In the genomic region with DNA sequence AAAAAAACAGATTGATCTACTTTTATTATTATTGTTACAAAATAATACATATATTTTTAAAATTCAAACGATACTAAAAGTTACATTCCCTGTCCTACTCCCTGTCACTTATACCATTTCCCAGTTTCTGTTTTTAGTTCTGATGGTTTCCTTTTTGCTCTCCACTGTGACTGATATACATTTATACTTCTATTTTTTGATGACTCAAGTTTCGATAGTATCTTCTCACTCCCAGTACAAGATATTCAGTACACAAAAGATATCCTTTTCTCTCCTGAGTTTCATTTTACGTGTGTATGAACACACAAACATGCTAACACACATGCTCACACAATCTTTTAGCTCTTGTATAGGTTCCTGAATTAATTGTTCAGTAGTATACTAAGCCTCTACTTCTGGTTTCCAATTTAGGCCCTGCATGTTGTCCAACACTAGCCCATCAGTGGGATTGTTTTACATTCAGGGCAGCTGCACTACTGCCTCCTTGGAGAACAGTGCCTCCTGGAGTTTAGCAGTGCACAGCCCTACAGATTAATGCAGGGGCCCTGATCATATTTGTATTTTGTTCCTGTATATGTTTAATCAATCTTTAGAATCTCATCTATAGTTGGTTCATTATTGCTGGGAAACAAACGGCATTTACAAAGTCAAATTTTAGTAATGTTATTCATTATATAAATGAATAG, we compare ENCODE assay signal across 12 cellular contexts.
DNase-seq lines count a peak whose midpoint lies in the region; ATAC-seq and TF ChIP-seq lines count a peak whose summit lies in the region.
"Had no signal": no experiment of that assay in that cellular context is flagged by ENCODE, and none has a peak within 500 bp of the region (broad histone marks: within the 10 kb centered on the region; RNA-seq: fewer than 3 reads in every experiment).

No MANE protein-coding gene starts in this region.

- no peaks in the 10 kb centered on the region for H3K36me3 Mint-ChIP-seq in activated CD4-positive, alpha-beta memory T cell treated with anti-CD3 and anti-CD28 coated beads for 36 hours
- H3K36me3 Mint-ChIP-seq: naive thymus-derived CD4-positive, alpha-beta T cell had no signal

- H3K79me2 ChIP-seq in HCT116 (ENCODE audit: insufficient read depth, low read length): no peaks in the 10 kb centered on the region

- peaks cover 11% of the 10 kb centered on the region for H3K27me3 Mint-ChIP-seq in activated CD4-positive, alpha-beta memory T cell treated with anti-CD3 and anti-CD28 coated beads for 36 hours

- no peak overlapping the region for H3K4me3 ChIP-seq in BLaER1 treated with 17β-estradiol and CSF1 and Interleukin-3, amounts not matched to agents 10 nM and 100 nM
- no peak overlapping the region for H3K4me3 ChIP-seq in HCT116 (replicated peaks in 1 of 2; ENCODE audit: low read depth in 1 of 2, low read length in 2 of 2)
- H3K4me3 ChIP-seq: gastroesophageal sphincter had no signal

- TF ChIP-seq CTCF in HCT116 (IDR thresholded peaks at IDR 0.05 in 2 of 3, conservative IDR thresholded peaks at IDR 0.05 in 1 of 3; ENCODE audit: borderline replicate concordance in 1 of 3, insufficient read depth in 1 of 3, low read depth in 2 of 3, low read length in 2 of 3): peak; percentile 34 to 64 (median 61); a peak in 5 of 6 replicates

- H3K27ac ChIP-seq in BLaER1 treated with 17β-estradiol and CSF1 and Interleukin-3, amounts not matched to agents 10 nM and 100 nM: no peak overlapping the region
- H3K27ac ChIP-seq in HCT116 (ENCODE audit: low read depth, low read length): no peak overlapping the region; the same call in 1 of the 2 replicates

- peak overlapping the region in 8 of 11 experiments; percentile 2 to 40 (median 17); a peak in 6 of 22 replicates for H3K4me2 ChIP-seq in BLaER1 treated with 17β-estradiol and CSF1 and Interleukin-3, amounts not matched to agents 10 nM and 100 nM
- no peak overlapping the region for H3K4me2 ChIP-seq in HCT116 (ENCODE audit: low read length)

- ATAC-seq in HCT116: peak; percentile 88
- ATAC-seq: gastroesophageal sphincter; naive thymus-derived CD4-positive, alpha-beta T cell had no signal

- H3K4me3 Mint-ChIP-seq in activated CD4-positive, alpha-beta memory T cell treated with anti-CD3 and anti-CD28 coated beads for 36 hours: no peak overlapping the region
- H3K4me3 Mint-ChIP-seq: naive thymus-derived CD4-positive, alpha-beta T cell had no signal

- CTCF ChIA-PET in HCT116 (lab: Charles Lee): interaction anchor here (0.9 kb wide), 2 partner anchors 13 to 248 kb away, joined by 3 read pairs; no protein-coding TSS in a partner anchor
- CTCF ChIA-PET in activated CD4-positive, alpha-beta memory T cell treated with anti-CD3 and anti-CD28 coated beads for 36 hours (lab: Charles Lee): no interaction called here

- TF ChIP-seq POLR2A in HCT116 (IDR thresholded peaks at IDR 0.05; ENCODE audit: borderline replicate concordance, extremely low read depth, insufficient read depth, insufficient read length): no peak

- H3K4me1 ChIP-seq in BLaER1 treated with 17β-estradiol and CSF1 and Interleukin-3, amounts not matched to agents 10 nM and 100 nM: peaks cover 0 to 13% (median 12%) of the 10 kb centered on the region in 10 experiments; a peak in 14 of 20 replicates
- peaks cover 20 to 34% of the 10 kb centered on the region in 2 experiments for H3K4me1 ChIP-seq in HCT116 (ENCODE audit: control insufficient read depth in 1 of 2, insufficient read depth in 2 of 2, low read length in 2 of 2)

- no peaks in the 10 kb centered on the region for H3K9me2 ChIP-seq in HCT116 (ENCODE audit: insufficient read depth)

- no peaks in the 10 kb centered on the region for H3K9me3 ChIP-seq in BLaER1 treated with 17β-estradiol and CSF1 and Interleukin-3, amounts not matched to agents 10 nM and 100 nM (replicated peaks in 1 of 11)
- no peaks in the 10 kb centered on the region; a peak in 1 of 4 replicates for H3K9me3 ChIP-seq in HCT116 (ENCODE audit: control insufficient read depth in 1 of 2, insufficient read depth in 1 of 2, low read depth in 1 of 2, low read length in 2 of 2)
- H3K9me3 ChIP-seq: gastroesophageal sphincter had no signal

- BruUV-seq in HCT116 (replicated peaks; lab: Mats Ljungman, UMichigan): no TSS peak

- no peaks in the 10 kb centered on the region for H3K27me3 ChIP-seq in BLaER1 treated with 17β-estradiol and CSF1 and Interleukin-3, amounts not matched to agents 10 nM and 100 nM
- no peaks in the 10 kb centered on the region for H3K27me3 ChIP-seq in HCT116 (ENCODE audit: insufficient read depth, low read length)
- H3K27me3 ChIP-seq: gastroesophageal sphincter had no signal

- peaks cover 4% of the 10 kb centered on the region for H3K4me1 Mint-ChIP-seq in activated CD4-positive, alpha-beta memory T cell treated with anti-CD3 and anti-CD28 coated beads for 36 hours (ENCODE audit: low read depth)
- H3K4me1 Mint-ChIP-seq: naive thymus-derived CD4-positive, alpha-beta T cell had no signal

- no peaks in the 10 kb centered on the region for H4K20me1 ChIP-seq in BLaER1 treated with 17β-estradiol and CSF1 and Interleukin-3, amounts not matched to agents 10 nM and 100 nM
- H4K20me1 ChIP-seq in HCT116 (ENCODE audit: insufficient read depth): no peaks in the 10 kb centered on the region

- no peak overlapping the region for H3K9ac ChIP-seq in BLaER1 treated with 17β-estradiol and CSF1 and Interleukin-3, amounts not matched to agents 10 nM and 100 nM
- no peak overlapping the region for H3K9ac ChIP-seq in HCT116 (ENCODE audit: low read length)

- H3K9me3 Mint-ChIP-seq in activated CD4-positive, alpha-beta memory T cell treated with anti-CD3 and anti-CD28 coated beads for 36 hours: no peaks in the 10 kb centered on the region
- H3K9me3 Mint-ChIP-seq: naive thymus-derived CD4-positive, alpha-beta T cell had no signal

- no peak overlapping the region for H3K27ac Mint-ChIP-seq in activated CD4-positive, alpha-beta memory T cell treated with anti-CD3 and anti-CD28 coated beads for 36 hours
- H3K27ac Mint-ChIP-seq: naive thymus-derived CD4-positive, alpha-beta T cell had no signal

- no peaks in the 10 kb centered on the region for H3K36me3 ChIP-seq in BLaER1 treated with 17β-estradiol and CSF1 and Interleukin-3, amounts not matched to agents 10 nM and 100 nM
- H3K36me3 ChIP-seq in HCT116 (ENCODE audit: control insufficient read depth in 1 of 2, insufficient read depth in 2 of 2, low read length in 2 of 2): no peaks in the 10 kb centered on the region
- H3K36me3 ChIP-seq: gastroesophageal sphincter had no signal

- peak; percentile 68 for TF ChIP-seq RAD21 in HCT116 (IDR thresholded peaks at IDR 0.05; ENCODE audit: low read depth)

- intact Hi-C loops in HCT116 (cut with micrococcal nuclease): loop anchor here (2.0 kb wide), 1 partner anchor 83 kb away; no protein-coding TSS in a partner anchor
- intact Hi-C loops in activated CD4-positive, alpha-beta memory T cell treated with anti-CD3 and anti-CD28 coated beads for 36 hours (cut with micrococcal nuclease): loop anchor here (1.0 to 2.0 kb wide), 2 partner anchors 24 to 83 kb away; no protein-coding TSS in a partner anchor

- RAD21 ChIA-PET in HCT116 (lab: Charles Lee; ENCODE audit: low non-redundant PET in 1 of 2, low total read pairs in 2 of 2, uncharacterized antibody in 2 of 2, unreplicated experiment in 2 of 2): no interaction called here

- DNase-seq in HCT116 (ENCODE audit: low read depth, low spot score) (no peak), UCSD-AML1 (lab: John Stamatoyannopoulos, UW; ENCODE audit: unreplicated experiment) (peak; percentile 3), kidney tubule cell (ENCODE audit: low spot score) (peak; percentile 8), NCI-H1417 treated with DMSO at 0.1 percent for 48 hours (lab: John Stamatoyannopoulos, UW) (no peak)
- no peak for DNase-seq in activated CD4-positive, alpha-beta memory T cell treated with anti-CD3 and anti-CD28 coated beads for 36 hours
- DNase-seq in activated CD8-positive, alpha-beta memory T cell treated with anti-CD3 and anti-CD28 coated beads, Interleukin-2, amount 50 U/mL, for 4 hours: no peak
- no peak for DNase-seq in stimulated activated CD4-positive, alpha-beta T cell treated with anti-CD3 and anti-CD28 coated beads, Interleukin-4, amount 100 ng/mL, for 24 hours
- DNase-seq: activated CD4-positive, alpha-beta T cell treated with anti-CD3 and anti-CD28 coated beads for 4 hours; naive thymus-derived CD4-positive, alpha-beta T cell; stimulated activated CD4-positive, alpha-beta T cell treated with anti-CD3 and anti-CD28 coated beads, Interleukin-1b, Interleukin-23, amount 100 ng/mL, for 48 hours had no signal

- H2AFZ ChIP-seq in HCT116 (ENCODE audit: low read depth, low read length, poor library complexity, severe bottlenecking): no peak overlapping the region

- POLR2A ChIA-PET in HCT116 (lab: Charles Lee): interaction anchor here (1.4 kb wide), 1 partner anchor 101 kb away, joined by 3 read pairs; no protein-coding TSS in a partner anchor
- POLR2A ChIA-PET in activated CD4-positive, alpha-beta memory T cell treated with anti-CD3 and anti-CD28 coated beads for 36 hours (lab: Charles Lee): no interaction called here

TF ChIP-seq in HCT116, 20 proteins besides CTCF, POLR2A, EP300 and RAD21 (continues in another document):
- TF ChIP-seq JUND (IDR thresholded peaks at IDR 0.05): no peak
- no peak for TF ChIP-seq EZH2 (IDR thresholded peaks at IDR 0.05)
- no peak for TF ChIP-seq YY1 (IDR thresholded peaks at IDR 0.05; ENCODE audit: extremely low read depth, insufficient replicate concordance, low read depth, low read length)
- no peak for TF ChIP-seq CEBPB (IDR thresholded peaks at IDR 0.05; ENCODE audit: low read depth)
- TF ChIP-seq SIN3A (IDR thresholded peaks at IDR 0.05; ENCODE audit: low read depth): no peak
- no peak for TF ChIP-seq ZNF274 (IDR thresholded peaks at IDR 0.05; ENCODE audit: low read depth, low read length)

Comparison
In these comparisons a context has a peak if more than half of its experiments do, and no peak if none do; other contexts are left out.
1. DNase-seq: peak in UCSD-AML1 (single experiment) and kidney tubule cell (single experiment); none in HCT116 (single experiment), activated CD4-positive, alpha-beta memory T cell treated with anti-CD3 and anti-CD28 coated beads for 36 hours (single experiment), NCI-H1417 treated with DMSO at 0.1 percent for 48 hours (single experiment), activated CD8-positive, alpha-beta memory T cell treated with anti-CD3 and anti-CD28 coated beads, Interleukin-2, amount 50 U/mL, for 4 hours (single experiment) and stimulated activated CD4-positive, alpha-beta T cell treated with anti-CD3 and anti-CD28 coated beads, Interleukin-4, amount 100 ng/mL, for 24 hours (single experiment).